Comparison of ENCODE assay signal across 9 cellular contexts in the genomic region with DNA sequence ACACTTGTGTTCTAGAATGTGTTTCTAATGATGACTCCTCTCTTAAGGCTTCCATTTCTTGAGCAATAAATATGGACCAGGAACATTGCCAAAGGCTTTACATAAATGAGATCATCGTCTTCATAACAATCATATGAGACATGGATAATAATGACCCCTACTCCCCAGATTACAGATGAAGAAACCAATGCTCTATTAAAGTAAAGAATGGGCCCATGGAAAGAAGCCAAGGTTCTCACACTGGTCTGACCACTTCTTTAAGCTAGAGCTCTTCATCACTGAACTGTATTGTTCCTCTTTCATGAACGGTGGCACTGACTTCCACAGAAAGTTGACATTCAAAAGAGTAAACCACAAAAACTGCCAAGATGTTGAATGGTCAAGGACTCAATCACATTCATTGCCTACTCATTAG.
A peak's percentile ranks its signal among the peaks of the same experiment; 100 is the strongest.
DNase-seq lines count a peak whose midpoint lies in the region; ATAC-seq and TF ChIP-seq lines count a peak whose summit lies in the region.
"Had no signal": no experiment of that assay in that cellular context is flagged by ENCODE, and none has a peak within 500 bp of the region (broad histone marks: within the 10 kb centered on the region; RNA-seq: fewer than 3 reads in every experiment).

No MANE protein-coding gene starts in this region.

- TF ChIP-seq EP300 in esophagus muscularis mucosa (IDR thresholded peaks at IDR 0.05) (no peak), tibial nerve (IDR thresholded peaks at IDR 0.05) (no peak)

- H3K27ac Mint-ChIP-seq in activated B cell treated with CpG ODN at 0.5 μM for 24 hours, result peak overlapping the region; percentile 42

- DNase-seq in activated B cell treated with CpG ODN at 0.5 μM for 24 hours (no peak), retinal pigment epithelial cell (ENCODE audit: low read depth) (peak; percentile 62), esophagus muscularis mucosa (ENCODE audit: extremely low spot score) (no peak), tibial nerve (ENCODE audit: low spot score in 2 of 2) (no peak)

- no peaks in the 10 kb centered on the region for H3K36me3 Mint-ChIP-seq in activated B cell treated with CpG ODN at 0.5 μM for 24 hours (ENCODE audit: low read depth)

- H3K27me3 ChIP-seq in esophagus muscularis mucosa, result no peaks in the 10 kb centered on the region
- no peaks in the 10 kb centered on the region for H3K27me3 ChIP-seq in tibial nerve

- CTCF ChIA-PET in activated B cell treated with CpG ODN at 0.5 μM for 24 hours (lab: Charles Lee), result no interaction called here

- TF ChIP-seq CTCF in activated B cell treated with CpG ODN at 0.5 μM for 24 hours (IDR thresholded peaks at IDR 0.05) (no peak), retinal pigment epithelial cell (conservative IDR thresholded peaks at IDR 0.05; ENCODE audit: low read depth, low read length) (no peak), esophagus muscularis mucosa (IDR thresholded peaks at IDR 0.05) (no peak), tibial nerve (IDR thresholded peaks at IDR 0.05) (no peak)

- ATAC-seq in GM18907 (IDR thresholded peaks at IDR 0.05; ENCODE audit: unreplicated experiment) (peak; percentile 59), HG03432 (IDR thresholded peaks at IDR 0.05; ENCODE audit: unreplicated experiment) (peak; percentile 63), activated B cell treated with CpG ODN at 0.5 μM for 24 hours (ENCODE audit: low read depth) (peak; percentile 52), HG03045 (IDR thresholded peaks at IDR 0.05; ENCODE audit: unreplicated experiment) (no peak)

- peak overlapping the region; percentile 4 for H3K4me3 Mint-ChIP-seq in activated B cell treated with CpG ODN at 0.5 μM for 24 hours
- H3K4me3 Mint-ChIP-seq: neural crest cell had no signal

- H3K27ac ChIP-seq in esophagus muscularis mucosa (replicated peaks in 1 of 4) (no peak overlapping the region), tibial nerve (no peak overlapping the region)
- H3K27ac ChIP-seq: coronary artery had no signal

- no peaks in the 10 kb centered on the region for H3K9me3 ChIP-seq in esophagus muscularis mucosa
- H3K9me3 ChIP-seq in tibial nerve, result no peaks in the 10 kb centered on the region

- H3K36me3 ChIP-seq in esophagus muscularis mucosa (no peaks in the 10 kb centered on the region), tibial nerve (no peaks in the 10 kb centered on the region)

- WGBS in esophagus muscularis mucosa, result 61% methylated on average over 2 of the region's 2 CpGs
- WGBS in tibial nerve, 2 donors, result 27 to 35% methylated on average over 2 of the region's 2 CpGs

- intact Hi-C loops in activated B cell treated with CpG ODN at 0.5 μM for 24 hours (cut with micrococcal nuclease), result loop anchor here (2.0 kb wide), 1 partner anchor 16 kb away; no protein-coding TSS in a partner anchor
- intact Hi-C loops in esophagus muscularis mucosa (cut with DNase I), result no loop called here

- no peaks in the 10 kb centered on the region for H3K9me3 Mint-ChIP-seq in activated B cell treated with CpG ODN at 0.5 μM for 24 hours
- H3K9me3 Mint-ChIP-seq: neural crest cell had no signal

- peaks cover 64% of the 10 kb centered on the region for H3K4me1 Mint-ChIP-seq in activated B cell treated with CpG ODN at 0.5 μM for 24 hours
- H3K4me1 Mint-ChIP-seq: neural crest cell had no signal

- H3K27me3 Mint-ChIP-seq in activated B cell treated with CpG ODN at 0.5 μM for 24 hours, result no peaks in the 10 kb centered on the region

- POLR2A ChIA-PET in activated B cell treated with CpG ODN at 0.5 μM for 24 hours (lab: Charles Lee), result interaction anchor here (1.0 kb wide), 1 partner anchor 67 kb away, joined by 4 read pairs; no protein-coding TSS in a partner anchor

- H3K4me3 ChIP-seq in retinal pigment epithelial cell (ENCODE audit: low read length) (no peak overlapping the region), esophagus muscularis mucosa (no peak overlapping the region), tibial nerve (no peak overlapping the region)
- H3K4me3 ChIP-seq: coronary artery had no signal

- H3K4me1 ChIP-seq in esophagus muscularis mucosa, result no peaks in the 10 kb centered on the region
- H3K4me1 ChIP-seq in tibial nerve, result peaks cover 0 to 1% (median 0%) of the 10 kb centered on the region in 4 donors

- TF ChIP-seq POLR2A in esophagus muscularis mucosa (IDR thresholded peaks at IDR 0.05; ENCODE audit: low read depth) (no peak), tibial nerve (IDR thresholded peaks at IDR 0.05) (no peak)
